13 cellular contexts compared by ENCODE assay signal in genomic region chr4:87057835-87058234, GRCh38.
DNase-seq lines count a peak whose midpoint lies in the region; ATAC-seq, FAIRE-seq and TF ChIP-seq lines count a peak whose summit lies in the region.
"Had no signal": no experiment of that assay in that cellular context is flagged by ENCODE, and none has a peak within 500 bp of the region (broad histone marks: within the 10 kb centered on the region; RNA-seq: fewer than 3 reads in every experiment).

No MANE protein-coding gene starts in this region.

- peaks cover 77% of the 10 kb centered on the region for H3K4me1 Mint-ChIP-seq in stimulated activated naive CD8-positive, alpha-beta T cell treated with anti-CD3 and anti-CD28 coated beads, Interleukin-15, Interleukin-2, amounts not matched to agents 100 ng/mL and 50 ng/mL, for 24 hours (ENCODE audit: low read depth)
- H3K4me1 Mint-ChIP-seq in natural killer cell = peaks cover 70 to 83% of the 10 kb centered on the region in 2 donors

- H4K20me1 ChIP-seq in K562 (replicated peaks; ENCODE audit: control insufficient read depth, insufficient read depth, low read length) (peaks cover 10% of the 10 kb centered on the region), Karpas-422 (ENCODE audit: insufficient read depth, low read depth, low read length) (peaks cover 3% of the 10 kb centered on the region)

- no peak for TF ChIP-seq EP300 in K562 (IDR thresholded peaks at IDR 0.05; ENCODE audit: low read length)

- no peak overlapping the region for H3K4me3 Mint-ChIP-seq in stimulated activated naive CD8-positive, alpha-beta T cell treated with anti-CD3 and anti-CD28 coated beads, Interleukin-15, Interleukin-2, amounts not matched to agents 100 ng/mL and 50 ng/mL, for 24 hours
- H3K4me3 Mint-ChIP-seq in natural killer cell = no peak overlapping the region

- no peak for TF ChIP-seq POLR2A in K562 (conservative IDR thresholded peaks at IDR 0.05)

- intact Hi-C loops in K562 (cut with micrococcal nuclease) (loop anchor here (2.0 kb wide), 1 partner anchor 35 kb away; no protein-coding TSS in a partner anchor), natural killer cell (cut with micrococcal nuclease) (no loop called here), posterior cingulate gyrus (cut with DNase I) (no loop called here)

- 74% methylated on average over 6 of the region's 6 CpGs for WGBS in K562 (ENCODE audit: insufficient coverage, low coverage, missing lambda C conversion rate)

- no peaks in the 10 kb centered on the region for H3K27me3 Mint-ChIP-seq in stimulated activated naive CD8-positive, alpha-beta T cell treated with anti-CD3 and anti-CD28 coated beads, Interleukin-15, Interleukin-2, amounts not matched to agents 100 ng/mL and 50 ng/mL, for 24 hours
- H3K27me3 Mint-ChIP-seq in natural killer cell (ENCODE audit: low read depth in 2 of 2) = no peaks in the 10 kb centered on the region

- peaks cover 12 to 53% of the 10 kb centered on the region in 2 experiments; a peak in 4 of 5 replicates for H3K4me1 ChIP-seq in K562 (replicated peaks in 1 of 2; ENCODE audit: control insufficient read depth in 2 of 2, insufficient read depth in 2 of 2, low read length in 2 of 2)
- H3K4me1 ChIP-seq in Karpas-422 (ENCODE audit: low read length) = peaks cover 3% of the 10 kb centered on the region; the same call in 1 of the 2 replicates

- no peak for FAIRE-seq in K562 (lab: Jason Lieb, UNC)

- in situ Hi-C loops in K562 (cut with MboI) = no loop called here

- peaks cover 95% of the 10 kb centered on the region for H3K79me2 ChIP-seq in K562 (ENCODE audit: control insufficient read depth, insufficient read depth, low read length)
- no peaks in the 10 kb centered on the region for H3K79me2 ChIP-seq in Karpas-422 (ENCODE audit: low read length)

- no peak for TF ChIP-seq RAD21 in K562 (CRISPR knock-in tag; conservative IDR thresholded peaks at IDR 0.05 in 1 of 2, IDR thresholded peaks at IDR 0.05 in 1 of 2)

- H3K27me3 ChIP-seq in K562 (ENCODE audit: control insufficient read depth in 2 of 2, insufficient read depth in 2 of 2, low read length in 2 of 2) (no peaks in the 10 kb centered on the region), Karpas-422 (ENCODE audit: low read length) (peaks cover 4% of the 10 kb centered on the region; the same call in 1 of the 2 replicates)

- H3K9me3 Mint-ChIP-seq in stimulated activated naive CD8-positive, alpha-beta T cell treated with anti-CD3 and anti-CD28 coated beads, Interleukin-15, Interleukin-2, amounts not matched to agents 100 ng/mL and 50 ng/mL, for 24 hours = no peaks in the 10 kb centered on the region
- no peaks in the 10 kb centered on the region for H3K9me3 Mint-ChIP-seq in natural killer cell

- H3K9ac ChIP-seq in K562 (ENCODE audit: insufficient read depth in 1 of 2, low read depth in 2 of 2, low read length in 2 of 2) (no peak overlapping the region), Karpas-422 (ENCODE audit: low read length) (no peak overlapping the region)

- H3K27ac Mint-ChIP-seq in stimulated activated naive CD8-positive, alpha-beta T cell treated with anti-CD3 and anti-CD28 coated beads, Interleukin-15, Interleukin-2, amounts not matched to agents 100 ng/mL and 50 ng/mL, for 24 hours = peak overlapping the region; percentile 89
- H3K27ac Mint-ChIP-seq in natural killer cell = peak overlapping the region; percentile 11 to 63

- CTCF ChIA-PET in K562 (lab: Yijun Ruan, JAX; ENCODE audit: low intra/inter-chr PET ratio) = no interaction called here

- no peaks in the 10 kb centered on the region for H3K9me2 ChIP-seq in Karpas-422 (replicated peaks; ENCODE audit: insufficient read depth, low read length)

- H3K9me3 ChIP-seq in K562 (replicated peaks; ENCODE audit: control insufficient read depth, insufficient read depth, low read depth, low read length) (no peaks in the 10 kb centered on the region), Karpas-422 (ENCODE audit: low read length) (no peaks in the 10 kb centered on the region)

- H3K27ac ChIP-seq in K562 (ENCODE audit: extremely low read depth, low read depth, low read length) (no peak overlapping the region), Karpas-422 (ENCODE audit: low read length) (no peak overlapping the region)

- ATAC-seq in stimulated activated naive CD8-positive, alpha-beta T cell treated with anti-CD3 and anti-CD28 coated beads, Interleukin-15, Interleukin-2, amounts not matched to agents 100 U/mL and 50 U/mL, for 24 hours = no peak
- ATAC-seq in K562 (no peak), natural killer cell (no peak)

- H3K36me3 Mint-ChIP-seq in stimulated activated naive CD8-positive, alpha-beta T cell treated with anti-CD3 and anti-CD28 coated beads, Interleukin-15, Interleukin-2, amounts not matched to agents 100 ng/mL and 50 ng/mL, for 24 hours (ENCODE audit: low read depth) = peaks cover 36% of the 10 kb centered on the region
- no peaks in the 10 kb centered on the region for H3K36me3 Mint-ChIP-seq in natural killer cell

- no peaks in the 10 kb centered on the region for H3K9me1 ChIP-seq in K562 (ENCODE audit: control insufficient read depth, insufficient read depth, low read length)

- POLR2A ChIA-PET in K562 (lab: Yijun Ruan, JAX) = interaction anchor here (0.6 to 1.1 kb wide), 4 partner anchors 15 to 217 kb away, joined by 3 read pairs; no protein-coding TSS in a partner anchor

- H3K36me3 ChIP-seq in K562 (ENCODE audit: control insufficient read depth, insufficient read depth, low read length) (peaks cover 45% of the 10 kb centered on the region), Karpas-422 (ENCODE audit: insufficient read depth, low read length) (no peaks in the 10 kb centered on the region)

- H3K4me3 ChIP-seq in K562 (no peak overlapping the region), Karpas-422 (ENCODE audit: low read length) (no peak overlapping the region)

- no peak for DNase-seq in stimulated activated naive CD8-positive, alpha-beta T cell treated with anti-CD3 and anti-CD28 coated beads, Interleukin-15, Interleukin-2, amounts not matched to agents 100 U/mL and 50 U/mL, for 24 hours
- DNase-seq in K562 (ENCODE audit: extremely low read depth in 1 of 4, low spot score in 3 of 4) (no peak), natural killer cell (no peak), mesenteric fat pad (ENCODE audit: low spot score) (no peak), posterior cingulate gyrus (no peak), Karpas-422 (no peak)
- no peak for DNase-seq in stimulated activated CD4-positive, alpha-beta T cell treated with anti-CD3 and anti-CD28 coated beads, Interleukin-12 subunit alpha, Interleukin-12 subunit beta, amount 100 ng/mL, for 4 hours
- DNase-seq: activated CD4-positive, CD25-positive, alpha-beta regulatory T cell treated with anti-CD3 and anti-CD28 coated beads, Interleukin-2, amount 50 U/mL, for 72 hours; amniotic stem cell; KBM-7; NCI-H226; stimulated activated naive CD4-positive, alpha-beta T cell had no signal

- BruUV-seq in K562 (replicated peaks; lab: Mats Ljungman, UMichigan) = no TSS peak

- H3K4me2 ChIP-seq in K562 (ENCODE audit: insufficient read depth, low read length) = peak overlapping the region; percentile 14; the same call in 1 of the 2 replicates
- no peak overlapping the region for H3K4me2 ChIP-seq in Karpas-422 (ENCODE audit: low read depth, low read length, poor library complexity, severe bottlenecking)

- H2AFZ ChIP-seq in K562 (ENCODE audit: low read depth, low read length) (no peak overlapping the region), Karpas-422 (ENCODE audit: low read length) (no peak overlapping the region)

- TF ChIP-seq CTCF in K562 (IDR thresholded peaks at IDR 0.05 in 2 of 3, conservative IDR thresholded peaks at IDR 0.05 in 1 of 3; ENCODE audit: insufficient read depth in 2 of 3, low read depth in 1 of 3, low read length in 3 of 3) = no peak
- no peak for TF ChIP-seq CTCF in natural killer cell (IDR thresholded peaks at IDR 0.05)

TF ChIP-seq in K562, 482 proteins besides CTCF, POLR2A, EP300 and RAD21 (continues in another document):
- TF ChIP-seq TCF7 (IDR thresholded peaks at IDR 0.05; ENCODE audit: borderline replicate concordance) (no peak), KLF1 (tag; IDR thresholded peaks at IDR 0.05) (no peak), HLTF (IDR thresholded peaks at IDR 0.05) (no peak), PBX2 (CRISPR knock-in tag; IDR thresholded peaks at IDR 0.05; ENCODE audit: low read depth) (no peak), PBX2 (tag; conservative IDR thresholded peaks at IDR 0.05; ENCODE audit: low read depth) (no peak), ILK (tag; IDR thresholded peaks at IDR 0.05; ENCODE audit: borderline replicate concordance, low read depth) (no peak), ZNF277 (CRISPR knock-in tag; IDR thresholded peaks at IDR 0.05; ENCODE audit: borderline replicate concordance) (no peak)
